Comparison of ENCODE assay signal across 11 cellular contexts in genomic region chrX:116009871-116010710, GRCh38.
DNase-seq lines count a peak whose midpoint lies in the region; ATAC-seq and TF ChIP-seq lines count a peak whose summit lies in the region.
"Had no signal": no experiment of that assay in that cellular context is flagged by ENCODE, and none has a peak within 500 bp of the region (broad histone marks: within the 10 kb centered on the region; RNA-seq: fewer than 3 reads in every experiment).

No MANE protein-coding gene starts in this region.

- no peak overlapping the region for H3K4me3 ChIP-seq in endodermal cell (ENCODE audit: low read length)
- no peak overlapping the region for H3K4me3 ChIP-seq in transverse colon

- H3K4me1 ChIP-seq in endodermal cell (ENCODE audit: control insufficient read depth, insufficient read depth, low read length) (no peaks in the 10 kb centered on the region), transverse colon (no peaks in the 10 kb centered on the region)
- H3K4me1 ChIP-seq: foreskin keratinocyte had no signal

- H3K27me3 Mint-ChIP-seq in endodermal cell (ENCODE audit: insufficient read depth), result peaks cover 2% of the 10 kb centered on the region

- TF ChIP-seq CTCF in endodermal cell (conservative IDR thresholded peaks at IDR 0.05) (no peak), transverse colon (IDR thresholded peaks at IDR 0.05) (no peak)

- H3K27ac ChIP-seq in endodermal cell (ENCODE audit: low read depth, low read length), result no peak overlapping the region
- H3K27ac ChIP-seq in transverse colon, result no peak overlapping the region
- H3K27ac ChIP-seq: C4-2B, foreskin keratinocyte, VCaP had no signal

- peak; percentile 78 for ATAC-seq in HG03139 (IDR thresholded peaks at IDR 0.05; ENCODE audit: unreplicated experiment)
- ATAC-seq: foreskin keratinocyte had no signal

- no peak for TF ChIP-seq EP300 in transverse colon (IDR thresholded peaks at IDR 0.05; ENCODE audit: low read depth)

- DNase-seq in stimulated activated CD4-positive, alpha-beta T cell treated with anti-CD3 and anti-CD28 coated beads, Interleukin-1b, Interleukin-23, amount 100 ng/mL, for 48 hours, result peak; percentile 0
- no peak for DNase-seq in stimulated activated CD4-positive, alpha-beta T cell treated with anti-CD3 and anti-CD28 coated beads, Interleukin-4, amount 100 ng/mL, for 4 hours
- DNase-seq in endodermal cell (peak; percentile 78), transverse colon (peak; percentile 14), AG08395 (ENCODE audit: low spot score) (no peak)
- no peak for DNase-seq in activated CD4-positive, alpha-beta T cell treated with anti-CD3 and anti-CD28 coated beads for 4 hours
- DNase-seq in activated naive CD4-positive, alpha-beta T cell (lab: John Stamatoyannopoulos, UW), result no peak

- H3K9me3 Mint-ChIP-seq in endodermal cell, result peaks cover 40% of the 10 kb centered on the region

- H3K9me3 ChIP-seq in endodermal cell (ENCODE audit: control insufficient read depth, low read length) (no peaks in the 10 kb centered on the region), transverse colon (no peaks in the 10 kb centered on the region)

- H3K36me3 ChIP-seq in endodermal cell (ENCODE audit: control insufficient read depth, insufficient read depth, low read length) (no peaks in the 10 kb centered on the region), transverse colon (no peaks in the 10 kb centered on the region)

- H3K9ac ChIP-seq in endodermal cell (ENCODE audit: extremely low read depth, low read length, poor library complexity, severe bottlenecking), result no peak overlapping the region

- TF ChIP-seq POLR2A in transverse colon (IDR thresholded peaks at IDR 0.05), result no peak

- H3K4me1 Mint-ChIP-seq in endodermal cell, result peaks cover 9% of the 10 kb centered on the region

- in situ Hi-C loops in transverse colon (cut with MboI; ENCODE audit: low pct_ligation_motif_present in 1 of 4, low pct_unique_long_range_greater_than_20kb in 1 of 4, low sequenced_read_pairs in 3 of 4), result no loop called here

- no peak overlapping the region for H3K4me3 Mint-ChIP-seq in endodermal cell

- 40 to 48% methylated on average over 2 to 8 of the region's 8 CpGs for WGBS in endodermal cell (ENCODE audit: insufficient coverage in 1 of 2, insufficient read length in 1 of 2), 2 experiments
- 0 to 10% methylated on average over 2 to 8 of the region's 8 CpGs for WGBS in transverse colon (ENCODE audit: low coverage in 1 of 2), 2 donors

- H3K27ac Mint-ChIP-seq in endodermal cell, result no peak overlapping the region

- H3K27me3 ChIP-seq in endodermal cell (ENCODE audit: control insufficient read depth, insufficient read depth, low read length, poor library complexity, severe bottlenecking) (no peaks in the 10 kb centered on the region), transverse colon (no peaks in the 10 kb centered on the region)
- H3K27me3 ChIP-seq: foreskin keratinocyte had no signal

- intact Hi-C loops in transverse colon (cut with DNase I; ENCODE audit: low total_unique reads), result no loop called here

- peaks cover 12% of the 10 kb centered on the region for H3K36me3 Mint-ChIP-seq in endodermal cell (ENCODE audit: low read depth)

Comparison
In these comparisons a context has a peak if more than half of its experiments do, and no peak if none do; other contexts are left out.
1. DNase-seq: peak in stimulated activated CD4-positive, alpha-beta T cell treated with anti-CD3 and anti-CD28 coated beads, Interleukin-1b, Interleukin-23, amount 100 ng/mL, for 48 hours (single experiment), endodermal cell (single experiment) and transverse colon (single experiment); none in stimulated activated CD4-positive, alpha-beta T cell treated with anti-CD3 and anti-CD28 coated beads, Interleukin-4, amount 100 ng/mL, for 4 hours (0 of 2), activated CD4-positive, alpha-beta T cell treated with anti-CD3 and anti-CD28 coated beads for 4 hours (0 of 2), AG08395 (single experiment) and activated naive CD4-positive, alpha-beta T cell (0 of 4).